16 cellular contexts compared by ENCODE assay signal in genomic region chr6:130615816-130616215, GRCh38.
"Had no signal": no experiment of that assay in that cellular context is flagged by ENCODE, and none has a peak within 500 bp of the region (broad histone marks: within the 10 kb centered on the region; RNA-seq: fewer than 3 reads in every experiment).

No MANE protein-coding gene starts in this region.

- H3K36me3 ChIP-seq: left ventricle myocardium inferior, sigmoid colon had no signal

- H3K27ac ChIP-seq: left ventricle myocardium inferior, psoas muscle, sigmoid colon, VCaP had no signal

- H3K4me1 ChIP-seq: left ventricle myocardium inferior, psoas muscle, sigmoid colon had no signal

- H3K9me3 ChIP-seq: left ventricle myocardium inferior, psoas muscle, sigmoid colon had no signal

- H3K4me3 ChIP-seq: left ventricle myocardium inferior, psoas muscle, sigmoid colon had no signal

- ATAC-seq: psoas muscle had no signal

- H3K27me3 ChIP-seq: sigmoid colon had no signal

- DNase-seq: activated CD4-positive, alpha-beta T cell treated with anti-CD3 and anti-CD28 coated beads, Interleukin-2, amount 10 ng/mL, durations not matched to agents 7 days and 5 days; activated naive CD4-positive, alpha-beta T cell treated with anti-CD3 and anti-CD28 coated beads, Interleukin-2, amount 50 U/mL, for 16 hours; central memory CD4-positive, alpha-beta T cell; cortex of kidney; effector CD8-positive, alpha-beta T cell; foreskin melanocyte; kidney; left ventricle myocardium inferior; mesenchymal stem cell; psoas muscle; sigmoid colon; stimulated activated CD4-positive, alpha-beta T cell treated with anti-CD3 and anti-CD28 coated beads, Interleukin-2, amount 100 ng/mL, for 24 hours; stimulated activated naive B cell treated with anti-CD40 and anti-IgM and Interleukin-4, amounts not matched to agents 10 μg/mL and 1 μg/mL and 100 μg/mL, for 72 hours; T-helper 9 cell; trophoblast cell had no signal

- FAIRE-seq: kidney had no signal
